ENCODE assay signal across 9 cellular contexts in genomic region chr12:93419388-93420034, GRCh38. TPM values are rescaled to one million over a fixed set of nuclear protein-coding genes. Genes with fewer than 3 reads are reported as not detected.
DNase-seq lines count a peak whose midpoint lies in the region; ATAC-seq and TF ChIP-seq lines count a peak whose summit lies in the region.
"Had no signal": no experiment of that assay in that cellular context is flagged by ENCODE, and none has a peak within 500 bp of the region (broad histone marks: within the 10 kb centered on the region; RNA-seq: fewer than 3 reads in every experiment).

No MANE protein-coding gene starts in this region.

- peak overlapping the region in 1 of 10 donors; percentile 4 for H3K4me3 ChIP-seq in heart right ventricle

- no peaks in the 10 kb centered on the region for H3K27me3 ChIP-seq in heart right ventricle

- H3K4me1 ChIP-seq in heart right ventricle: peaks cover 2 to 82% (median 67%) of the 10 kb centered on the region in 9 donors

- H3K27me3 Mint-ChIP-seq in stimulated activated naive CD8-positive, alpha-beta T cell treated with anti-CD3 and anti-CD28 coated beads, Interleukin-15, Interleukin-2, amounts not matched to agents 100 ng/mL and 50 ng/mL, for 24 hours: no peaks in the 10 kb centered on the region
- no peaks in the 10 kb centered on the region for H3K27me3 Mint-ChIP-seq in stimulated activated naive CD8-positive, alpha-beta T cell treated with anti-CD3 and anti-CD28 coated beads, Interleukin-15, amount 100 ng/mL, for 72 hours
- H3K27me3 Mint-ChIP-seq in activated CD8-positive, alpha-beta T cell treated with anti-CD3 and anti-CD28 coated beads for 36 hours: no peaks in the 10 kb centered on the region
- H3K27me3 Mint-ChIP-seq in stimulated activated memory B cell treated with anti-CD40 and anti-IgM and Interleukin-4, amounts not matched to agents 10 μg/mL and 1 μg/mL and 100 μg/mL, for 72 hours: no peaks in the 10 kb centered on the region
- H3K27me3 Mint-ChIP-seq: dendritic cell treated with granulocyte-macrophage colony-stimulating factor and Interleukin-4, amounts not matched to agents 40 ng/mL and 50 ng/mL, for 4 days had no signal

- no peak for DNase-seq in stimulated activated naive CD8-positive, alpha-beta T cell treated with anti-CD3 and anti-CD28 coated beads, Interleukin-15, amount 100 ng/mL, for 72 hours
- DNase-seq in NAMALWA (ENCODE audit: low spot score) (peak; percentile 76), heart right ventricle (no peak)
- DNase-seq in activated CD8-positive, alpha-beta T cell treated with anti-CD3 and anti-CD28 coated beads for 36 hours: no peak
- no peak for DNase-seq in effector CD8-positive, alpha-beta T cell (lab: John Stamatoyannopoulos, UW)

- no peaks in the 10 kb centered on the region for H3K36me3 ChIP-seq in heart right ventricle

- peaks cover 1% of the 10 kb centered on the region for H3K9me3 Mint-ChIP-seq in stimulated activated naive CD8-positive, alpha-beta T cell treated with anti-CD3 and anti-CD28 coated beads, Interleukin-15, Interleukin-2, amounts not matched to agents 100 ng/mL and 50 ng/mL, for 24 hours
- H3K9me3 Mint-ChIP-seq in stimulated activated naive CD8-positive, alpha-beta T cell treated with anti-CD3 and anti-CD28 coated beads, Interleukin-15, amount 100 ng/mL, for 72 hours: peaks cover 0 to 2% of the 10 kb centered on the region in 2 donors
- H3K9me3 Mint-ChIP-seq in activated CD8-positive, alpha-beta T cell treated with anti-CD3 and anti-CD28 coated beads for 36 hours: no peaks in the 10 kb centered on the region
- no peaks in the 10 kb centered on the region for H3K9me3 Mint-ChIP-seq in stimulated activated memory B cell treated with anti-CD40 and anti-IgM and Interleukin-4, amounts not matched to agents 10 μg/mL and 1 μg/mL and 100 μg/mL, for 72 hours
- H3K9me3 Mint-ChIP-seq: dendritic cell treated with granulocyte-macrophage colony-stimulating factor and Interleukin-4, amounts not matched to agents 40 ng/mL and 50 ng/mL, for 4 days had no signal

- POLR2A ChIA-PET in activated CD8-positive, alpha-beta T cell treated with anti-CD3 and anti-CD28 coated beads for 36 hours (lab: Charles Lee): interaction anchor here (1.0 to 2.0 kb wide), 3 partner anchors 12 to 432 kb away, joined by 3 to 5 read pairs (median 3); no protein-coding TSS in a partner anchor

- no peaks in the 10 kb centered on the region for H3K9me3 ChIP-seq in heart right ventricle

- H3K36me3 Mint-ChIP-seq in stimulated activated naive CD8-positive, alpha-beta T cell treated with anti-CD3 and anti-CD28 coated beads, Interleukin-15, Interleukin-2, amounts not matched to agents 100 ng/mL and 50 ng/mL, for 24 hours (ENCODE audit: low read depth): peaks cover 11% of the 10 kb centered on the region
- peaks cover 6% of the 10 kb centered on the region for H3K36me3 Mint-ChIP-seq in activated CD8-positive, alpha-beta T cell treated with anti-CD3 and anti-CD28 coated beads for 36 hours (ENCODE audit: low read depth)
- H3K36me3 Mint-ChIP-seq in stimulated activated memory B cell treated with anti-CD40 and anti-IgM and Interleukin-4, amounts not matched to agents 10 μg/mL and 1 μg/mL and 100 μg/mL, for 72 hours: peaks cover 3% of the 10 kb centered on the region

- whole genome bisulfite sequencing in heart right ventricle, 2 donors: 23 to 46% methylated on average over 1 of the region's 1 CpG

- H3K4me3 Mint-ChIP-seq in stimulated activated naive CD8-positive, alpha-beta T cell treated with anti-CD3 and anti-CD28 coated beads, Interleukin-15, Interleukin-2, amounts not matched to agents 100 ng/mL and 50 ng/mL, for 24 hours: no peak overlapping the region
- H3K4me3 Mint-ChIP-seq in stimulated activated naive CD8-positive, alpha-beta T cell treated with anti-CD3 and anti-CD28 coated beads, Interleukin-15, amount 100 ng/mL, for 72 hours: peak overlapping the region in 1 of 2 donors; percentile 19
- no peak overlapping the region for H3K4me3 Mint-ChIP-seq in activated CD8-positive, alpha-beta T cell treated with anti-CD3 and anti-CD28 coated beads for 36 hours
- peak overlapping the region; percentile 9 for H3K4me3 Mint-ChIP-seq in stimulated activated memory B cell treated with anti-CD40 and anti-IgM and Interleukin-4, amounts not matched to agents 10 μg/mL and 1 μg/mL and 100 μg/mL, for 72 hours
- H3K4me3 Mint-ChIP-seq: dendritic cell treated with granulocyte-macrophage colony-stimulating factor and Interleukin-4, amounts not matched to agents 40 ng/mL and 50 ng/mL, for 4 days had no signal

- peak; percentile 78 for TF ChIP-seq CTCF in activated CD8-positive, alpha-beta T cell treated with anti-CD3 and anti-CD28 coated beads for 36 hours (IDR thresholded peaks at IDR 0.05)
- peak; percentile 48 to 81 (median 72) for TF ChIP-seq CTCF in heart right ventricle (IDR thresholded peaks at IDR 0.05)

- H3K4me1 Mint-ChIP-seq in stimulated activated naive CD8-positive, alpha-beta T cell treated with anti-CD3 and anti-CD28 coated beads, Interleukin-15, Interleukin-2, amounts not matched to agents 100 ng/mL and 50 ng/mL, for 24 hours (ENCODE audit: low read depth): peaks cover 99% of the 10 kb centered on the region
- H3K4me1 Mint-ChIP-seq in stimulated activated naive CD8-positive, alpha-beta T cell treated with anti-CD3 and anti-CD28 coated beads, Interleukin-15, amount 100 ng/mL, for 72 hours: peaks cover 89% of the 10 kb centered on the region
- peaks cover 85% of the 10 kb centered on the region for H3K4me1 Mint-ChIP-seq in activated CD8-positive, alpha-beta T cell treated with anti-CD3 and anti-CD28 coated beads for 36 hours (ENCODE audit: low read depth)
- peaks cover 81% of the 10 kb centered on the region for H3K4me1 Mint-ChIP-seq in stimulated activated memory B cell treated with anti-CD40 and anti-IgM and Interleukin-4, amounts not matched to agents 10 μg/mL and 1 μg/mL and 100 μg/mL, for 72 hours

- CTCF ChIA-PET in activated CD8-positive, alpha-beta T cell treated with anti-CD3 and anti-CD28 coated beads for 36 hours (lab: Charles Lee): interaction anchor here (0.7 to 2.7 kb wide), 33 partner anchors 9 to 683 kb away, joined by 3 to 47 read pairs (median 5); partner anchors contain the start of genes EEA1, MRPL42 and UBE2N

- ATAC-seq in stimulated activated naive CD8-positive, alpha-beta T cell treated with anti-CD3 and anti-CD28 coated beads, Interleukin-15, amount 100 ng/mL, for 72 hours: no peak
- peak; percentile 56 for ATAC-seq in activated CD8-positive, alpha-beta T cell treated with anti-CD3 and anti-CD28 coated beads for 36 hours
- ATAC-seq in heart right ventricle (peak in 7 of 8 donors; percentile 51 to 75 (median 56)), GM21526 (IDR thresholded peaks at IDR 0.05; ENCODE audit: low FRiP score, unreplicated experiment) (no peak)
- peak; percentile 58 for ATAC-seq in stimulated activated memory B cell treated with anti-CD40 and anti-IgM and Interleukin-4, amounts not matched to agents 10 μg/mL and 1 μg/mL and 100 μg/mL, for 72 hours

- H3K27ac ChIP-seq in heart right ventricle: peak overlapping the region in 2 of 10 donors; percentile 1 to 2

- H3K27ac Mint-ChIP-seq in stimulated activated naive CD8-positive, alpha-beta T cell treated with anti-CD3 and anti-CD28 coated beads, Interleukin-15, Interleukin-2, amounts not matched to agents 100 ng/mL and 50 ng/mL, for 24 hours: peak overlapping the region; percentile 29
- no peak overlapping the region for H3K27ac Mint-ChIP-seq in stimulated activated naive CD8-positive, alpha-beta T cell treated with anti-CD3 and anti-CD28 coated beads, Interleukin-15, amount 100 ng/mL, for 72 hours
- H3K27ac Mint-ChIP-seq in activated CD8-positive, alpha-beta T cell treated with anti-CD3 and anti-CD28 coated beads for 36 hours: peak overlapping the region; percentile 31
- peak overlapping the region; percentile 54 for H3K27ac Mint-ChIP-seq in stimulated activated memory B cell treated with anti-CD40 and anti-IgM and Interleukin-4, amounts not matched to agents 10 μg/mL and 1 μg/mL and 100 μg/mL, for 72 hours
- H3K27ac Mint-ChIP-seq: dendritic cell treated with granulocyte-macrophage colony-stimulating factor and Interleukin-4, amounts not matched to agents 40 ng/mL and 50 ng/mL, for 4 days had no signal

- intact Hi-C loops in activated CD8-positive, alpha-beta T cell treated with anti-CD3 and anti-CD28 coated beads for 36 hours (cut with micrococcal nuclease): loop anchor here (2.0 to 10.0 kb wide), 3 partner anchors 17 to 685 kb away; no protein-coding TSS in a partner anchor
- intact Hi-C loops in heart right ventricle (cut with DNase I): loop anchor here in 7 of 10 donors (1.0 to 10.0 kb wide), 8 partner anchors 282 to 635 kb away; no protein-coding TSS in a partner anchor

RNA-seq across cellular contexts. Expression of gene UBE2N, which starts 22.2 kb away (rescaled TPM):
- 100 to 1,000 TPM; 186 to 192 TPM for total RNA-seq in activated CD8-positive, alpha-beta T cell treated with anti-CD3 and anti-CD28 coated beads for 36 hours
- total RNA-seq in heart right ventricle: 100 to 1,000 TPM in 1 of 10 donors, 10 to 100 TPM in 9; 86.3 to 109 (median 96.7) TPM
- 10 to 100 TPM; 35.5 to 76.0 TPM for polyA plus RNA-seq in heart right ventricle

RNA-seq across cellular contexts. Expression of gene NUDT4, which starts 41.8 kb away (rescaled TPM):
- 10 to 100 TPM; 54.9 to 61.9 TPM for total RNA-seq in activated CD8-positive, alpha-beta T cell treated with anti-CD3 and anti-CD28 coated beads for 36 hours
- 100 to 1,000 TPM; 171 to 663 (median 245) TPM for total RNA-seq in heart right ventricle
- 100 to 1,000 TPM in 1 of 2 donors, 10 to 100 TPM in 1; 61.1 to 128 TPM for polyA plus RNA-seq in heart right ventricle

RNA-seq across cellular contexts. Expression of gene MRPL42, which starts 47.8 kb away (rescaled TPM):
- 10 to 100 TPM; 85.6 to 87.6 TPM for total RNA-seq in activated CD8-positive, alpha-beta T cell treated with anti-CD3 and anti-CD28 coated beads for 36 hours
- total RNA-seq in heart right ventricle: 10 to 100 TPM; 34.1 to 59.6 (median 45.7) TPM
- polyA plus RNA-seq in heart right ventricle: 10 to 100 TPM; 17.4 to 33.2 TPM

Comparison
In these comparisons a context has a peak if more than half of its experiments do, and no peak if none do; other contexts are left out.
1. H3K27ac Mint-ChIP-seq: peak in stimulated activated naive CD8-positive, alpha-beta T cell treated with anti-CD3 and anti-CD28 coated beads, Interleukin-15, Interleukin-2, amounts not matched to agents 100 ng/mL and 50 ng/mL, for 24 hours (single experiment), activated CD8-positive, alpha-beta T cell treated with anti-CD3 and anti-CD28 coated beads for 36 hours (single experiment) and stimulated activated memory B cell treated with anti-CD40 and anti-IgM and Interleukin-4, amounts not matched to agents 10 μg/mL and 1 μg/mL and 100 μg/mL, for 72 hours (single experiment); none in stimulated activated naive CD8-positive, alpha-beta T cell treated with anti-CD3 and anti-CD28 coated beads, Interleukin-15, amount 100 ng/mL, for 72 hours (0 of 2).
2. ATAC-seq: peak in activated CD8-positive, alpha-beta T cell treated with anti-CD3 and anti-CD28 coated beads for 36 hours (single experiment), heart right ventricle (7 of 8) and stimulated activated memory B cell treated with anti-CD40 and anti-IgM and Interleukin-4, amounts not matched to agents 10 μg/mL and 1 μg/mL and 100 μg/mL, for 72 hours (single experiment); none in stimulated activated naive CD8-positive, alpha-beta T cell treated with anti-CD3 and anti-CD28 coated beads, Interleukin-15, amount 100 ng/mL, for 72 hours (single experiment) and GM21526 (single experiment).